In genomic region chr6:140346461-140346860, GRCh38 we compare ENCODE assay signal across 17 cellular contexts.
DNase-seq lines count a peak whose midpoint lies in the region; ATAC-seq and TF ChIP-seq lines count a peak whose summit lies in the region.
"Had no signal": no experiment of that assay in that cellular context is flagged by ENCODE, and none has a peak within 500 bp of the region (broad histone marks: within the 10 kb centered on the region; RNA-seq: fewer than 3 reads in every experiment).

No MANE protein-coding gene starts in this region.

- intact Hi-C loops in activated naive CD4-positive, alpha-beta T cell treated with anti-CD3 and anti-CD28 coated beads for 36 hours (cut with micrococcal nuclease): no loop called here

- CTCF ChIA-PET in activated naive CD4-positive, alpha-beta T cell treated with anti-CD3 and anti-CD28 coated beads for 36 hours (lab: Charles Lee): no interaction called here

- H3K27me3 Mint-ChIP-seq in nephron (ENCODE audit: low read depth): no peaks in the 10 kb centered on the region
- H3K27me3 Mint-ChIP-seq in activated naive CD4-positive, alpha-beta T cell treated with anti-CD3 and anti-CD28 coated beads for 36 hours (ENCODE audit: low read depth): peaks cover 5% of the 10 kb centered on the region

- peaks cover 11% of the 10 kb centered on the region for H3K4me1 Mint-ChIP-seq in nephron
- no peaks in the 10 kb centered on the region for H3K4me1 Mint-ChIP-seq in activated naive CD4-positive, alpha-beta T cell treated with anti-CD3 and anti-CD28 coated beads for 36 hours (ENCODE audit: low read depth)
- H3K4me1 Mint-ChIP-seq: T-helper 17 cell had no signal

- no peak overlapping the region for H3K4me3 Mint-ChIP-seq in nephron
- H3K4me3 Mint-ChIP-seq in activated naive CD4-positive, alpha-beta T cell treated with anti-CD3 and anti-CD28 coated beads for 36 hours: no peak overlapping the region
- H3K4me3 Mint-ChIP-seq: T-helper 17 cell had no signal

- peak; percentile 22 for DNase-seq in Daoy (ENCODE audit: low read depth)
- DNase-seq in SW 1271 (lab: John Stamatoyannopoulos, UW): peak; percentile 34 to 64
- peak; percentile 7 for DNase-seq in fibroblast of mammary gland (ENCODE audit: low read depth)
- DNase-seq in activated naive CD4-positive, alpha-beta T cell treated with anti-CD3 and anti-CD28 coated beads for 36 hours: no peak
- no peak for DNase-seq in GOT3 (lab: John Stamatoyannopoulos, UW)
- DNase-seq in NCI-H2171 (lab: John Stamatoyannopoulos, UW): no peak
- DNase-seq: activated CD4-positive, alpha-beta T cell treated with anti-CD3 and anti-CD28 coated beads, Interleukin-2, amount 50 U/mL, for 4 hours; activated effector memory CD4-positive, alpha-beta T cell treated with anti-CD3 and anti-CD28 coated beads, Interleukin-2, amount 50 U/mL, for 16 hours; gastrocnemius medialis; GDM1; OCI-M1; stimulated activated CD4-positive, alpha-beta T cell treated with anti-CD3 and anti-CD28 coated beads, Interleukin-2, amount 100 ng/mL, for 48 hours; stimulated activated naive CD4-positive, alpha-beta T cell; T-helper 17 cell had no signal

- H3K4me3 ChIP-seq in fibroblast of mammary gland (ENCODE audit: control insufficient read depth, low read depth, low read length): no peak overlapping the region
- H3K4me3 ChIP-seq: BLaER1, gastrocnemius medialis had no signal

- TF ChIP-seq POLR2A in GM18505 (IDR thresholded peaks at IDR 0.05; ENCODE audit: borderline replicate concordance, extremely low read depth, insufficient read depth, insufficient read length): no peak

- no peak for ATAC-seq in GM18505 (IDR thresholded peaks at IDR 0.05; ENCODE audit: unreplicated experiment)
- ATAC-seq: T-helper 17 cell had no signal

- no peaks in the 10 kb centered on the region for H3K36me3 Mint-ChIP-seq in nephron (ENCODE audit: low read depth)
- H3K36me3 Mint-ChIP-seq in activated naive CD4-positive, alpha-beta T cell treated with anti-CD3 and anti-CD28 coated beads for 36 hours (ENCODE audit: low read depth): no peaks in the 10 kb centered on the region

- peak overlapping the region; percentile 10 to 71 (median 11) for H3K27ac Mint-ChIP-seq in nephron
- no peak overlapping the region for H3K27ac Mint-ChIP-seq in activated naive CD4-positive, alpha-beta T cell treated with anti-CD3 and anti-CD28 coated beads for 36 hours
- H3K27ac Mint-ChIP-seq: T-helper 17 cell had no signal

- no peaks in the 10 kb centered on the region for H3K9me3 Mint-ChIP-seq in nephron
- no peaks in the 10 kb centered on the region for H3K9me3 Mint-ChIP-seq in activated naive CD4-positive, alpha-beta T cell treated with anti-CD3 and anti-CD28 coated beads for 36 hours

- TF ChIP-seq CTCF in fibroblast of mammary gland (conservative IDR thresholded peaks at IDR 0.05; ENCODE audit: control insufficient read depth, insufficient read depth, low read depth, low read length) (no peak), nephron (IDR thresholded peaks at IDR 0.05; ENCODE audit: unreplicated experiment in 3 of 3) (no peak)

Comparison
In these comparisons a context has a peak if more than half of its experiments do, and no peak if none do; other contexts are left out.
1. DNase-seq: peak in Daoy (single experiment), SW 1271 (2 of 2) and fibroblast of mammary gland (single experiment); none in activated naive CD4-positive, alpha-beta T cell treated with anti-CD3 and anti-CD28 coated beads for 36 hours (single experiment), GOT3 (single experiment) and NCI-H2171 (single experiment).